Comparison of ENCODE assay signal across 1 cellular context in the genomic region with DNA sequence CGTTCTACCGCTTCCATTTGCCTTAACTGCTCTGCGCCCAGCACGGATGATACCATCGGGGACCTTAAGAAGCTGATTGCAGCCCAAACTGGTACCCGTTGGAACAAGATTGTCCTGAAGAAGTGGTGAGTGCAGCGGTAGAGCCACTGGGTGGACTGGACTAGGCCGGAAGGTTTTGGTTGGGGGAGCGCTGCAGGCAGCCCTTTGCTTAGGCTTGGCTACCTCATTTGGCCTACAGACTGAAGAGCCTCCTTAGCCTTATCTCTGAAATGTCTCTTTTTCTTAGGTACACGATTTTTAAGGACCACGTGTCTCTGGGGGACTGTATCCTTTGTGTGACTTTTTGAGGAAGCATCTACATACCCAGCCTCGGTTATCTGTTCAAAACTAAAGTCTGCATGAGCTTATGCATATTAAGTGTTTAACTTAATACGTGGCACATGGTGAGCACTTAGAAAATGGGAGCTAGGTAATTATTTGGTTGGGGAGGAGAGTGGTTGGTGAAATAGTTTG.
TF ChIP-seq lines count a peak whose summit lies in the region.

No MANE protein-coding gene starts in this region.

TF ChIP-seq in K562, 482 proteins besides CTCF, POLR2A, EP300 and RAD21:
- TF ChIP-seq ZFX (CRISPR knock-in tag; IDR thresholded peaks at IDR 0.05): peak; percentile 3; the same call in 1 of the 2 replicates
- TF ChIP-seq ZSCAN32 (CRISPR knock-in tag; IDR thresholded peaks at IDR 0.05): no peak
